21 cellular contexts compared by ENCODE assay signal in genomic region chr17:46117117-46117516, GRCh38.
DNase-seq lines count a peak whose midpoint lies in the region; ATAC-seq and TF ChIP-seq lines count a peak whose summit lies in the region.
"Had no signal": no experiment of that assay in that cellular context is flagged by ENCODE, and none has a peak within 500 bp of the region (broad histone marks: within the 10 kb centered on the region; RNA-seq: fewer than 3 reads in every experiment).

No MANE protein-coding gene starts in this region.

- intact Hi-C loops in natural killer cell (cut with micrococcal nuclease) (loop anchor here (5.0 kb wide), 1 partner anchor 35 kb away; no protein-coding TSS in a partner anchor), thyroid gland (cut with DNase I) (no loop called here)

- peaks cover 88% of the 10 kb centered on the region for H3K4me1 ChIP-seq in KMS-11 (ENCODE audit: low read depth, poor library complexity, severe bottlenecking)
- peaks cover 4% of the 10 kb centered on the region for H3K4me1 ChIP-seq in endodermal cell (ENCODE audit: control insufficient read depth, insufficient read depth, low read length)
- H3K4me1 ChIP-seq in thyroid gland, result peaks cover 53 to 86% of the 10 kb centered on the region in 2 donors

- H3K4me3 Mint-ChIP-seq in natural killer cell, result no peak overlapping the region
- H3K4me3 Mint-ChIP-seq in natural killer cell treated with Interleukin-12 subunit alpha and Interleukin-12 subunit beta and Interleukin-15 and Interleukin-18, amount 100 ng/mL, for 72 hours, result no peak overlapping the region
- no peak overlapping the region for H3K4me3 Mint-ChIP-seq in endodermal cell
- H3K4me3 Mint-ChIP-seq in activated CD8-positive, alpha-beta T cell treated with anti-CD3 and anti-CD28 coated beads, Interleukin-2, amount 10 ng/mL, durations not matched to agents 7 days and 5 days, result no peak overlapping the region
- H3K4me3 Mint-ChIP-seq: CD4-positive, alpha-beta memory T cell; HFFc6 had no signal

- TF ChIP-seq CTCF in natural killer cell (IDR thresholded peaks at IDR 0.05), result no peak
- TF ChIP-seq CTCF in KMS-11 (conservative IDR thresholded peaks at IDR 0.05; ENCODE audit: low read depth, low read length), result no peak
- no peak for TF ChIP-seq CTCF in endodermal cell (conservative IDR thresholded peaks at IDR 0.05)
- no peak for TF ChIP-seq CTCF in thyroid gland (IDR thresholded peaks at IDR 0.05)

- H2AFZ ChIP-seq in KMS-11 (ENCODE audit: low read depth), result no peak overlapping the region

- no peaks in the 10 kb centered on the region for H3K9me3 ChIP-seq in endodermal cell (ENCODE audit: control insufficient read depth, low read length)
- H3K9me3 ChIP-seq in thyroid gland, result no peaks in the 10 kb centered on the region
- H3K9me3 ChIP-seq: BLaER1 had no signal

- H3K27me3 ChIP-seq in KMS-11 (ENCODE audit: insufficient read depth, low read depth) (no peaks in the 10 kb centered on the region), endodermal cell (ENCODE audit: control insufficient read depth, insufficient read depth, low read length, poor library complexity, severe bottlenecking) (no peaks in the 10 kb centered on the region), thyroid gland (no peaks in the 10 kb centered on the region)
- H3K27me3 ChIP-seq: BLaER1 had no signal

- TF ChIP-seq POLR2A in thyroid gland (IDR thresholded peaks at IDR 0.05), result no peak

- H3K4me2 ChIP-seq in KMS-11, result peak overlapping the region; percentile 58; the same call in 1 of the 2 replicates
- H3K4me2 ChIP-seq: BLaER1 had no signal

- no peak overlapping the region for H3K27ac ChIP-seq in KMS-11
- H3K27ac ChIP-seq in endodermal cell (ENCODE audit: low read depth, low read length), result no peak overlapping the region
- H3K27ac ChIP-seq in thyroid gland, result peak overlapping the region in 2 of 3 donors; percentile 29 to 34
- H3K27ac ChIP-seq: BLaER1 had no signal

- H3K27me3 Mint-ChIP-seq in natural killer cell (ENCODE audit: low read depth in 2 of 2) (no peaks in the 10 kb centered on the region), endodermal cell (ENCODE audit: insufficient read depth) (no peaks in the 10 kb centered on the region)
- H3K27me3 Mint-ChIP-seq in natural killer cell treated with Interleukin-12 subunit alpha and Interleukin-12 subunit beta and Interleukin-15 and Interleukin-18, amount 100 ng/mL, for 72 hours, result no peaks in the 10 kb centered on the region
- no peaks in the 10 kb centered on the region for H3K27me3 Mint-ChIP-seq in activated CD8-positive, alpha-beta T cell treated with anti-CD3 and anti-CD28 coated beads, Interleukin-2, amount 10 ng/mL, durations not matched to agents 7 days and 5 days (ENCODE audit: low read depth)
- H3K27me3 Mint-ChIP-seq: CD4-positive, alpha-beta memory T cell had no signal

- 99 to 100% methylated on average over 1 to 3 of the region's 3 CpGs for WGBS in endodermal cell (ENCODE audit: insufficient coverage in 1 of 2, insufficient read length in 1 of 2), 2 experiments
- 60 to 64% methylated on average over 3 of the region's 3 CpGs for WGBS in thyroid gland, 2 donors

- H3K36me3 ChIP-seq in KMS-11 (ENCODE audit: insufficient read depth) (no peaks in the 10 kb centered on the region), endodermal cell (ENCODE audit: control insufficient read depth, insufficient read depth, low read length) (no peaks in the 10 kb centered on the region), thyroid gland (no peaks in the 10 kb centered on the region)

- no peaks in the 10 kb centered on the region for H3K9me3 Mint-ChIP-seq in natural killer cell
- H3K9me3 Mint-ChIP-seq in natural killer cell treated with Interleukin-12 subunit alpha and Interleukin-12 subunit beta and Interleukin-15 and Interleukin-18, amount 100 ng/mL, for 72 hours, result peaks cover 3% of the 10 kb centered on the region
- H3K9me3 Mint-ChIP-seq in endodermal cell, result no peaks in the 10 kb centered on the region
- H3K9me3 Mint-ChIP-seq in activated CD8-positive, alpha-beta T cell treated with anti-CD3 and anti-CD28 coated beads, Interleukin-2, amount 10 ng/mL, durations not matched to agents 7 days and 5 days (ENCODE audit: insufficient read depth), result no peaks in the 10 kb centered on the region
- H3K9me3 Mint-ChIP-seq: CD4-positive, alpha-beta memory T cell; HFFc6 had no signal

- H3K79me2 ChIP-seq in KMS-11 (ENCODE audit: insufficient read depth, low read depth), result peaks cover 95% of the 10 kb centered on the region

- H3K36me3 Mint-ChIP-seq in natural killer cell, result no peaks in the 10 kb centered on the region
- H3K36me3 Mint-ChIP-seq in natural killer cell treated with Interleukin-12 subunit alpha and Interleukin-12 subunit beta and Interleukin-15 and Interleukin-18, amount 100 ng/mL, for 72 hours, result peaks cover 6% of the 10 kb centered on the region
- H3K36me3 Mint-ChIP-seq in endodermal cell (ENCODE audit: low read depth), result peaks cover 2% of the 10 kb centered on the region
- peaks cover 25% of the 10 kb centered on the region for H3K36me3 Mint-ChIP-seq in activated CD8-positive, alpha-beta T cell treated with anti-CD3 and anti-CD28 coated beads, Interleukin-2, amount 10 ng/mL, durations not matched to agents 7 days and 5 days (ENCODE audit: low read depth)

- H3K4me1 Mint-ChIP-seq in natural killer cell, result peaks cover 84 to 90% of the 10 kb centered on the region in 2 donors
- H3K4me1 Mint-ChIP-seq in natural killer cell treated with Interleukin-12 subunit alpha and Interleukin-12 subunit beta and Interleukin-15 and Interleukin-18, amount 100 ng/mL, for 72 hours (ENCODE audit: low read depth in 2 of 2), result peaks cover 64% of the 10 kb centered on the region in 2 donors
- H3K4me1 Mint-ChIP-seq in endodermal cell, result peaks cover 43% of the 10 kb centered on the region
- H3K4me1 Mint-ChIP-seq in activated CD8-positive, alpha-beta T cell treated with anti-CD3 and anti-CD28 coated beads, Interleukin-2, amount 10 ng/mL, durations not matched to agents 7 days and 5 days (ENCODE audit: low read depth), result peaks cover 31% of the 10 kb centered on the region

- peak overlapping the region; percentile 27 to 83 for H3K27ac Mint-ChIP-seq in natural killer cell
- H3K27ac Mint-ChIP-seq in natural killer cell treated with Interleukin-12 subunit alpha and Interleukin-12 subunit beta and Interleukin-15 and Interleukin-18, amount 100 ng/mL, for 72 hours, result no peak overlapping the region
- H3K27ac Mint-ChIP-seq in endodermal cell, result peak overlapping the region; percentile 84
- no peak overlapping the region for H3K27ac Mint-ChIP-seq in activated CD8-positive, alpha-beta T cell treated with anti-CD3 and anti-CD28 coated beads, Interleukin-2, amount 10 ng/mL, durations not matched to agents 7 days and 5 days
- H3K27ac Mint-ChIP-seq: HFFc6 had no signal

- H3K9ac ChIP-seq in KMS-11 (no peak overlapping the region), endodermal cell (ENCODE audit: extremely low read depth, low read length, poor library complexity, severe bottlenecking) (no peak overlapping the region)
- H3K9ac ChIP-seq: BLaER1 had no signal

- DNase-seq in natural killer cell, result no peak
- DNase-seq in natural killer cell treated with Interleukin-12 subunit alpha and Interleukin-12 subunit beta and Interleukin-15 and Interleukin-18, amount 100 ng/mL, for 72 hours (ENCODE audit: low spot score), result no peak
- DNase-seq in endodermal cell, result no peak
- DNase-seq in thyroid gland, result no peak
- DNase-seq in SW480 (ENCODE audit: low spot score), result no peak
- no peak for DNase-seq in activated CD8-positive, alpha-beta T cell treated with anti-CD3 and anti-CD28 coated beads, Interleukin-2, amount 10 ng/mL, durations not matched to agents 7 days and 5 days
- DNase-seq in GF-D8 (lab: John Stamatoyannopoulos, UW), result no peak
- DNase-seq: ACHN; CD4-positive, alpha-beta memory T cell; DMS153; H7; HFFc6; NCI-H1092 treated with DMSO at 0.1 percent for 48 hours; NCI-H1436 treated with DMSO at 0.1 percent for 48 hours; NCI-H1930; NCI-H226; NCI-H510A treated with DMSO at 0.1 percent for 48 hours; NCI-H748 treated with DMSO at 0.1 percent for 48 hours had no signal

- CTCF ChIA-PET in activated CD8-positive, alpha-beta T cell treated with anti-CD3 and anti-CD28 coated beads, Interleukin-2, amount 10 ng/mL, durations not matched to agents 7 days and 5 days (lab: Charles Lee), result interaction anchor here (0.7 to 1.5 kb wide), 2 partner anchors 43 to 96 kb away, joined by 3 to 4 read pairs; no protein-coding TSS in a partner anchor

- H4K20me1 ChIP-seq in KMS-11 (ENCODE audit: insufficient read depth), result no peaks in the 10 kb centered on the region; the same call in none of the 2 replicates

- H3K4me3 ChIP-seq in KMS-11 (IDR thresholded peaks at IDR 0.05; ENCODE audit: insufficient read depth, low read depth, low read length) (no peak overlapping the region), endodermal cell (ENCODE audit: low read length) (no peak overlapping the region), thyroid gland (replicated peaks in 1 of 3) (no peak overlapping the region)
- H3K4me3 ChIP-seq: BLaER1 had no signal

- POLR2A ChIA-PET in activated CD8-positive, alpha-beta T cell treated with anti-CD3 and anti-CD28 coated beads, Interleukin-2, amount 10 ng/mL, durations not matched to agents 7 days and 5 days (lab: Charles Lee), result no interaction called here

- no peak for ATAC-seq in natural killer cell
- no peak for ATAC-seq in natural killer cell treated with Interleukin-12 subunit alpha and Interleukin-12 subunit beta and Interleukin-15 and Interleukin-18, amount 100 ng/mL, for 72 hours
- ATAC-seq in activated CD8-positive, alpha-beta T cell treated with anti-CD3 and anti-CD28 coated beads, Interleukin-2, amount 10 ng/mL, durations not matched to agents 7 days and 5 days, result no peak
- ATAC-seq: Right ventricle myocardium inferior had no signal

Comparison
In these comparisons a context has a peak if more than half of its experiments do, and no peak if none do; other contexts are left out.
1. H3K27ac Mint-ChIP-seq: peak in natural killer cell (2 of 2) and endodermal cell (single experiment); none in natural killer cell treated with Interleukin-12 subunit alpha and Interleukin-12 subunit beta and Interleukin-15 and Interleukin-18, amount 100 ng/mL, for 72 hours (0 of 2) and activated CD8-positive, alpha-beta T cell treated with anti-CD3 and anti-CD28 coated beads, Interleukin-2, amount 10 ng/mL, durations not matched to agents 7 days and 5 days (single experiment).
2. H3K27ac ChIP-seq: peak in thyroid gland (2 of 3); none in KMS-11 (single experiment) and endodermal cell (single experiment).